ENCODE assay signal across 18 cellular contexts in the genomic region with DNA sequence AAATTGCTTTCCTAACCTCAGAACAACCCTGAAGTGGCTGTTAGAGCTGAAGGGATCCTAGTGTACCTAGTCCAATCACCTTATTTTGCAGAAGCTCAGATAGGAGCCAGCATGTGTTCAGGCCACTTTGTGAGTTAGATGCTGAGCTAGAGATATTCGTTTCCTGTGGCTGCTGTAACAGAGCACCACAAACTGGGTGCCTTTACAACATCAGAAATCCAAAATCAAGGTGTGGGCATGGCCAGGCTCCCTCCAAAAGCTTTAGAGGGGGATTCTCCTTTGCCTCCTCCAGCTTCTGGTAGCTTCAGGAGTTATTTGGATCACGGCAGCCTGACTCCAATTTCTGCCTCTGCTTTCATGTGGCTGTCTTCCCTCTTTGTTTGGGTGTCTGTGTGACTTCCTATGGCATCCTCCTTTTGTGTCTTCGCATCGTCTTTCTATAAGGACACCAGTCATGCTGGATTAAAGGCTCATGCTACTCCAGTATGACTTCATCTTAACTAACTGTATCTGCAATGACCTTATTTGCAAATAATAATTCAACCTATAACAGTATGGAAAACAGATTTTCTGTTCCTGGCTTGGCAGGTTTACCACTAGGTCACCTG.
"Had no signal": no experiment of that assay in that cellular context is flagged by ENCODE, and none has a peak within 500 bp of the region (broad histone marks: within the 10 kb centered on the region; RNA-seq: fewer than 3 reads in every experiment).

No MANE protein-coding gene starts in this region.

- H3K4me3 Mint-ChIP-seq: activated naive CD4-positive, alpha-beta T cell treated with anti-CD3 and anti-CD28 coated beads, Interleukin-2, amount 10 ng/mL, durations not matched to agents 7 days and 5 days; natural killer cell treated with Interleukin-12 subunit alpha and Interleukin-12 subunit beta and Interleukin-15 and Interleukin-18, amount 100 ng/mL, for 72 hours; stimulated activated naive CD8-positive, alpha-beta T cell treated with anti-CD3 and anti-CD28 coated beads, Interleukin-15, amount 100 ng/mL, for 72 hours had no signal

- H3K27ac ChIP-seq: adrenal gland, breast epithelium, esophagus squamous epithelium, suprapubic skin, transverse colon, vagina had no signal

- H3K36me3 Mint-ChIP-seq: natural killer cell treated with Interleukin-12 subunit alpha and Interleukin-12 subunit beta and Interleukin-15 and Interleukin-18, amount 100 ng/mL, for 72 hours had no signal

- ATAC-seq: natural killer cell treated with Interleukin-12 subunit alpha and Interleukin-12 subunit beta and Interleukin-15 and Interleukin-18, amount 100 ng/mL, for 72 hours; sciatic nerve; stimulated activated naive CD8-positive, alpha-beta T cell treated with anti-CD3 and anti-CD28 coated beads, Interleukin-15, amount 100 ng/mL, for 72 hours had no signal

- H3K36me3 ChIP-seq: adrenal gland, breast epithelium, esophagus squamous epithelium, suprapubic skin, transverse colon, vagina had no signal

- H3K9me3 ChIP-seq: adrenal gland, breast epithelium, esophagus squamous epithelium, suprapubic skin, transverse colon, vagina had no signal

- H3K27ac Mint-ChIP-seq: activated naive CD4-positive, alpha-beta T cell treated with anti-CD3 and anti-CD28 coated beads, Interleukin-2, amount 10 ng/mL, durations not matched to agents 7 days and 5 days; activated T-helper 2 cell treated with anti-CD3 and anti-CD28 coated beads, Interferon-gamma antibody, Interleukin-2, Interleukin-4, amounts not matched to agents 10 μg/mL and 5 μg/mL and 100 μg/mL, durations not matched to agents 14 hours and 24 hours and 36 hours; natural killer cell treated with Interleukin-12 subunit alpha and Interleukin-12 subunit beta and Interleukin-15 and Interleukin-18, amount 100 ng/mL, for 72 hours had no signal

- H3K4me1 ChIP-seq: adrenal gland, breast epithelium, esophagus squamous epithelium, suprapubic skin, transverse colon, vagina had no signal

- H3K27me3 ChIP-seq: adrenal gland, breast epithelium, vagina had no signal

- H3K27me3 Mint-ChIP-seq: stimulated activated naive CD8-positive, alpha-beta T cell treated with anti-CD3 and anti-CD28 coated beads, Interleukin-15, amount 100 ng/mL, for 72 hours had no signal

- H3K4me3 ChIP-seq: adrenal gland, breast epithelium, esophagus squamous epithelium, smooth muscle cell, suprapubic skin, transverse colon, vagina had no signal

- H3K4me2 ChIP-seq: smooth muscle cell had no signal

- H3K9me3 Mint-ChIP-seq: activated naive CD4-positive, alpha-beta T cell treated with anti-CD3 and anti-CD28 coated beads, Interleukin-2, amount 10 ng/mL, durations not matched to agents 7 days and 5 days; activated T-helper 2 cell treated with anti-CD3 and anti-CD28 coated beads, Interferon-gamma antibody, Interleukin-2, Interleukin-4, amounts not matched to agents 10 μg/mL and 5 μg/mL and 100 μg/mL, durations not matched to agents 14 hours and 24 hours and 36 hours; natural killer cell treated with Interleukin-12 subunit alpha and Interleukin-12 subunit beta and Interleukin-15 and Interleukin-18, amount 100 ng/mL, for 72 hours; stimulated activated naive CD8-positive, alpha-beta T cell treated with anti-CD3 and anti-CD28 coated beads, Interleukin-15, amount 100 ng/mL, for 72 hours had no signal

- DNase-seq: activated CD4-positive, alpha-beta T cell treated with anti-CD3 and anti-CD28 coated beads, Interleukin-2, amount 50 U/mL, for 4 hours; activated naive CD4-positive, alpha-beta T cell treated with anti-CD3 and anti-CD28 coated beads, Interleukin-2, amount 10 ng/mL, durations not matched to agents 7 days and 5 days; adrenal gland; effector CD8-positive, alpha-beta T cell; esophagus squamous epithelium; mesendoderm; stimulated activated CD4-positive, alpha-beta T cell treated with anti-CD3 and anti-CD28 coated beads, Interleukin-4, amount 100 ng/mL, for 1 hour; stimulated activated naive CD8-positive, alpha-beta T cell treated with anti-CD3 and anti-CD28 coated beads, Interleukin-15, amount 100 ng/mL, for 72 hours; T-helper 1 cell; T1000; transverse colon had no signal
